Comparison of ENCODE assay signal across 20 cellular contexts in genomic region chr16:11500720-11501346, GRCh38.
A peak's percentile ranks its signal among the peaks of the same experiment; 100 is the strongest.
DNase-seq lines count a peak whose midpoint lies in the region; ATAC-seq and TF ChIP-seq lines count a peak whose summit lies in the region.
"Had no signal": no experiment of that assay in that cellular context is flagged by ENCODE, and none has a peak within 500 bp of the region (broad histone marks: within the 10 kb centered on the region; RNA-seq: fewer than 3 reads in every experiment).

No MANE protein-coding gene starts in this region.

- H3K4me2 ChIP-seq in BLaER1 treated with 17β-estradiol and CSF1 and Interleukin-3, amounts not matched to agents 10 nM and 100 nM, result peak overlapping the region in 9 of 11 experiments; percentile 28 to 93 (median 64); a peak in 17 of 22 replicates
- H3K4me2 ChIP-seq in H9 (ENCODE audit: insufficient read depth, insufficient read length, low read length) (peak overlapping the region; percentile 30), mesenchymal stem cell (ENCODE audit: low read length, poor library complexity, severe bottlenecking) (no peak overlapping the region)
- H3K4me2 ChIP-seq: KMS-11 had no signal

- no peak overlapping the region for H2BK15ac ChIP-seq in H9 (ENCODE audit: low read depth, low read length)
- no peak overlapping the region for H2BK15ac ChIP-seq in mesenchymal stem cell (ENCODE audit: low read depth, poor library complexity, severe bottlenecking)

- H3K79me2 ChIP-seq in H9 (ENCODE audit: insufficient read depth, low read length), result no peaks in the 10 kb centered on the region

- H4K5ac ChIP-seq in H9 (ENCODE audit: insufficient read length, low read depth, low read length), result no peak overlapping the region

- H3K4me1 ChIP-seq in BLaER1 treated with 17β-estradiol and CSF1 and Interleukin-3, amounts not matched to agents 10 nM and 100 nM, result peaks cover 50 to 97% (median 96%) of the 10 kb centered on the region in 10 experiments
- H3K4me1 ChIP-seq in H9 (ENCODE audit: insufficient read depth, low read length) (peaks cover 2% of the 10 kb centered on the region; the same call in 1 of the 2 replicates), mesenchymal stem cell (ENCODE audit: control insufficient read depth, insufficient read depth, low read depth, low read length) (peaks cover 17% of the 10 kb centered on the region)

- H4K8ac ChIP-seq in H9 (replicated peaks; ENCODE audit: insufficient read length, low read depth, low read length), result no peak overlapping the region
- no peak overlapping the region for H4K8ac ChIP-seq in mesenchymal stem cell (ENCODE audit: low read length)

- WGBS in H9 (ENCODE audit: extremely low coverage, insufficient read length, low lambda C conversion rate), result no CpG with 5 or more reads among the region's 23 CpGs
- WGBS in mesenchymal stem cell, result 78% methylated on average over 23 of the region's 23 CpGs

- H3K23me2 ChIP-seq in H9 (ENCODE audit: insufficient read length, low read depth, low read length, poor library complexity, severe bottlenecking), result no peaks in the 10 kb centered on the region

- no peak overlapping the region for H2AK5ac ChIP-seq in H9 (ENCODE audit: insufficient read length, low read length)
- no peak overlapping the region for H2AK5ac ChIP-seq in mesenchymal stem cell (ENCODE audit: low read length, severe bottlenecking)

- no peak for ATAC-seq in WTC11
- no peak for ATAC-seq in GM21619 (IDR thresholded peaks at IDR 0.05; ENCODE audit: unreplicated experiment)

- no peak overlapping the region for H4K91ac ChIP-seq in H9 (ENCODE audit: insufficient read length, low read depth, low read length)
- peak overlapping the region; percentile 76 for H4K91ac ChIP-seq in mesenchymal stem cell (ENCODE audit: low read length)

- H3K36me3 Mint-ChIP-seq in H9 (ENCODE audit: insufficient read depth in 1 of 3, low read depth in 3 of 3) (no peaks in the 10 kb centered on the region), WTC11 (no peaks in the 10 kb centered on the region)
- H3K36me3 Mint-ChIP-seq: CD4-positive, alpha-beta memory T cell had no signal

- CTCF ChIA-PET in WTC11 (lab: Charles Lee), result interaction anchor here (1.0 to 3.0 kb wide), 6 partner anchors 31 to 197 kb away, joined by 4 to 21 read pairs (median 6); no protein-coding TSS in a partner anchor

- no peak overlapping the region for H2BK12ac ChIP-seq in H9 (ENCODE audit: insufficient read length, low read depth, low read length)
- peak overlapping the region in 1 of 2 experiments; percentile 43 for H2BK12ac ChIP-seq in mesenchymal stem cell (ENCODE audit: low read length in 2 of 2)

- H3K56ac ChIP-seq in H9 (ENCODE audit: insufficient read length, low read depth, low read length), result no peak overlapping the region

- H2BK5ac ChIP-seq in H9 (ENCODE audit: insufficient read length, low read length) (no peak overlapping the region), mesenchymal stem cell (ENCODE audit: low read depth, low read length, poor library complexity, severe bottlenecking) (no peak overlapping the region)

- H3K27ac Mint-ChIP-seq in H9 (0 out of 7 replicates have a peak overlapping the region, but pooled peaks of 1 of the 3 experiments have one; percentile 20), WTC11 (no peak overlapping the region)
- H3K27ac Mint-ChIP-seq: CD4-positive, alpha-beta memory T cell had no signal

- H3K27ac ChIP-seq in BLaER1 treated with 17β-estradiol and CSF1 and Interleukin-3, amounts not matched to agents 10 nM and 100 nM, result peak overlapping the region in 5 of 11 experiments; percentile 4 to 59 (median 40); a peak in 6 of 22 replicates
- H3K27ac ChIP-seq in H9 (ENCODE audit: insufficient read length, low read depth, low read length), result no peak overlapping the region
- H3K27ac ChIP-seq in mesenchymal stem cell (ENCODE audit: low read length, poor library complexity, severe bottlenecking), result no peak overlapping the region
- H3K27ac ChIP-seq: KMS-11, Peyer's patch, SK-N-MC had no signal

- no peak overlapping the region for H2BK120ac ChIP-seq in H9 (ENCODE audit: low read depth, low read length, poor library complexity, severe bottlenecking)
- no peak overlapping the region for H2BK120ac ChIP-seq in mesenchymal stem cell (ENCODE audit: low read depth, low read length)

- H3K9me3 ChIP-seq in BLaER1 treated with 17β-estradiol and CSF1 and Interleukin-3, amounts not matched to agents 10 nM and 100 nM (replicated peaks in 1 of 11), result no peaks in the 10 kb centered on the region
- H3K9me3 ChIP-seq in H9 (ENCODE audit: control insufficient read depth, low read depth, low read length) (no peaks in the 10 kb centered on the region), mesenchymal stem cell (ENCODE audit: control insufficient read depth, low read length) (no peaks in the 10 kb centered on the region)
- H3K9me3 ChIP-seq: HAP-1, Peyer's patch had no signal

- no peaks in the 10 kb centered on the region; the same call in none of the 2 replicates for H3K27me3 Mint-ChIP-seq in H9 (ENCODE audit: low read depth)
- no peaks in the 10 kb centered on the region; the same call in 1 of the 2 replicates for H3K27me3 Mint-ChIP-seq in WTC11 (ENCODE audit: low read depth)
- H3K27me3 Mint-ChIP-seq: CD4-positive, alpha-beta memory T cell had no signal

- H3K4ac ChIP-seq in H9 (ENCODE audit: low read depth, low read length) (no peak overlapping the region), mesenchymal stem cell (ENCODE audit: low read depth in 1 of 2, low read length in 2 of 2) (no peak overlapping the region)

- H3K79me1 ChIP-seq in H9 (ENCODE audit: insufficient read depth, low read depth, low read length, poor library complexity, severe bottlenecking) (no peaks in the 10 kb centered on the region), mesenchymal stem cell (replicated peaks; ENCODE audit: low read length, poor library complexity, severe bottlenecking) (no peaks in the 10 kb centered on the region)

- H3K23ac ChIP-seq in H9 (ENCODE audit: insufficient read length, low read depth, low read length), result no peak overlapping the region
- no peak overlapping the region for H3K23ac ChIP-seq in mesenchymal stem cell (ENCODE audit: low read length in 2 of 2)

- no peaks in the 10 kb centered on the region for H4K20me1 ChIP-seq in BLaER1 treated with 17β-estradiol and CSF1 and Interleukin-3, amounts not matched to agents 10 nM and 100 nM
- no peaks in the 10 kb centered on the region for H4K20me1 ChIP-seq in H9 (ENCODE audit: control insufficient read depth, insufficient read depth, insufficient read length)

- no peak overlapping the region for H3K4me3 ChIP-seq in BLaER1 treated with 17β-estradiol and CSF1 and Interleukin-3, amounts not matched to agents 10 nM and 100 nM
- no peak overlapping the region for H3K4me3 ChIP-seq in mesenchymal stem cell (ENCODE audit: insufficient read depth in 1 of 2, low read depth in 1 of 2, low read length in 2 of 2)
- H3K4me3 ChIP-seq: HAP-1, Peyer's patch, SK-N-MC had no signal

- POLR2A ChIA-PET in WTC11 (lab: Charles Lee), result interaction anchor here (1.4 kb wide), 1 partner anchor 93 kb away, joined by 3 read pairs; no protein-coding TSS in a partner anchor

- TF ChIP-seq CTCF in H9 (conservative IDR thresholded peaks at IDR 0.05) (no peak), WTC11 (IDR thresholded peaks at IDR 0.05) (no peak)

- H2BK20ac ChIP-seq in H9 (ENCODE audit: low read depth, low read length, poor library complexity, severe bottlenecking), result no peak overlapping the region

- no peaks in the 10 kb centered on the region for H3K27me3 ChIP-seq in BLaER1 treated with 17β-estradiol and CSF1 and Interleukin-3, amounts not matched to agents 10 nM and 100 nM
- H3K27me3 ChIP-seq in H9 (ENCODE audit: insufficient read depth, low read length) (no peaks in the 10 kb centered on the region), mesenchymal stem cell (ENCODE audit: control insufficient read depth in 1 of 2, insufficient read depth in 1 of 2, low read length in 2 of 2) (peaks cover 0 to 3% of the 10 kb centered on the region in 2 experiments)
- H3K27me3 ChIP-seq: Peyer's patch had no signal

- no peak for DNase-seq in H9
- DNase-seq in WTC11 (ENCODE audit: low spot score), result no peak
- no peak for DNase-seq in mesenchymal stem cell
- DNase-seq in stimulated activated CD4-positive, alpha-beta T cell treated with anti-CD3 and anti-CD28 coated beads, Interleukin-4, amount 100 ng/mL, for 4 hours, result no peak
- DNase-seq in effector CD8-positive, alpha-beta T cell (lab: John Stamatoyannopoulos, UW), result no peak
- DNase-seq: ACHN; AML-193; Calu3; CD4-positive, alpha-beta memory T cell; GF-D8; NCI-H1092; NCI-H2081 treated with DMSO at 0.1 percent for 48 hours; NCI-H510A treated with DMSO at 0.1 percent for 48 hours; Peyer's patch; Right ventricle myocardium superior had no signal

- H3K9me3 Mint-ChIP-seq in H9, result no peaks in the 10 kb centered on the region
- H3K9me3 Mint-ChIP-seq in WTC11, result no peaks in the 10 kb centered on the region
- H3K9me3 Mint-ChIP-seq: CD4-positive, alpha-beta memory T cell had no signal

- no peaks in the 10 kb centered on the region for H3K36me3 ChIP-seq in BLaER1 treated with 17β-estradiol and CSF1 and Interleukin-3, amounts not matched to agents 10 nM and 100 nM
- H3K36me3 ChIP-seq in mesenchymal stem cell (ENCODE audit: control insufficient read depth in 1 of 2, insufficient read depth in 2 of 2, low read depth in 1 of 2, low read length in 2 of 2), result no peaks in the 10 kb centered on the region
- H3K36me3 ChIP-seq: HAP-1, Peyer's patch had no signal

- H3K4me1 Mint-ChIP-seq in H9 (peaks cover 40 to 58% of the 10 kb centered on the region in 2 experiments), WTC11 (peaks cover 46% of the 10 kb centered on the region)

- H3K18ac ChIP-seq in H9 (ENCODE audit: insufficient read length, low read depth, low read length) (no peak overlapping the region), mesenchymal stem cell (ENCODE audit: low read depth in 1 of 2, low read length in 2 of 2) (peak overlapping the region in 1 of 2 experiments; percentile 59)

- H3K4me3 Mint-ChIP-seq in H9, result peak overlapping the region in 1 of 2 experiments; percentile 20; a peak in 2 of 5 replicates
- peak overlapping the region; percentile 29; the same call in 1 of the 2 replicates for H3K4me3 Mint-ChIP-seq in WTC11
- H3K4me3 Mint-ChIP-seq: CD4-positive, alpha-beta memory T cell had no signal

- H2AFZ ChIP-seq in H9 (ENCODE audit: low read length), result no peak overlapping the region
- no peak overlapping the region for H2AFZ ChIP-seq in mesenchymal stem cell (ENCODE audit: low read depth, low read length)

- no peak overlapping the region; the same call in 1 of the 2 replicates for H3K14ac ChIP-seq in H9 (ENCODE audit: insufficient read depth, low read length)
- peak overlapping the region in 1 of 2 experiments; percentile 35 for H3K14ac ChIP-seq in mesenchymal stem cell (ENCODE audit: low read length in 2 of 2)

- peak overlapping the region in 1 of 11 experiments; percentile 10; a peak in 3 of 22 replicates for H3K9ac ChIP-seq in BLaER1 treated with 17β-estradiol and CSF1 and Interleukin-3, amounts not matched to agents 10 nM and 100 nM
- H3K9ac ChIP-seq in H9 (ENCODE audit: extremely low read depth, insufficient read length, low read length) (no peak overlapping the region), mesenchymal stem cell (ENCODE audit: low read length) (no peak overlapping the region)
- H3K9ac ChIP-seq: KMS-11 had no signal

- H3T11ph ChIP-seq in H9 (ENCODE audit: low read length), result no peak overlapping the region
